ENCODE assay signal across 4 cellular contexts in genomic region chr7:136656516-136656915, GRCh38.
"Had no signal": no experiment of that assay in that cellular context is flagged by ENCODE, and none has a peak within 500 bp of the region (broad histone marks: within the 10 kb centered on the region; RNA-seq: fewer than 3 reads in every experiment).

No MANE protein-coding gene starts in this region.

- H3K4me3 ChIP-seq: K562 had no signal

- DNase-seq: IMR-90 had no signal

- ATAC-seq: HepG2, K562 had no signal

- H3K27ac ChIP-seq: HL-60 had no signal
